In genomic region chr1:186152227-186152944, GRCh38 we compare ENCODE assay signal across 1 cellular context.
TF ChIP-seq lines count a peak whose summit lies in the region.

No MANE protein-coding gene starts in this region.

TF ChIP-seq in HEK293, 187 proteins besides CTCF, POLR2A, EP300 and RAD21 (continued from another document):
- TF ChIP-seq, protein P1, sequence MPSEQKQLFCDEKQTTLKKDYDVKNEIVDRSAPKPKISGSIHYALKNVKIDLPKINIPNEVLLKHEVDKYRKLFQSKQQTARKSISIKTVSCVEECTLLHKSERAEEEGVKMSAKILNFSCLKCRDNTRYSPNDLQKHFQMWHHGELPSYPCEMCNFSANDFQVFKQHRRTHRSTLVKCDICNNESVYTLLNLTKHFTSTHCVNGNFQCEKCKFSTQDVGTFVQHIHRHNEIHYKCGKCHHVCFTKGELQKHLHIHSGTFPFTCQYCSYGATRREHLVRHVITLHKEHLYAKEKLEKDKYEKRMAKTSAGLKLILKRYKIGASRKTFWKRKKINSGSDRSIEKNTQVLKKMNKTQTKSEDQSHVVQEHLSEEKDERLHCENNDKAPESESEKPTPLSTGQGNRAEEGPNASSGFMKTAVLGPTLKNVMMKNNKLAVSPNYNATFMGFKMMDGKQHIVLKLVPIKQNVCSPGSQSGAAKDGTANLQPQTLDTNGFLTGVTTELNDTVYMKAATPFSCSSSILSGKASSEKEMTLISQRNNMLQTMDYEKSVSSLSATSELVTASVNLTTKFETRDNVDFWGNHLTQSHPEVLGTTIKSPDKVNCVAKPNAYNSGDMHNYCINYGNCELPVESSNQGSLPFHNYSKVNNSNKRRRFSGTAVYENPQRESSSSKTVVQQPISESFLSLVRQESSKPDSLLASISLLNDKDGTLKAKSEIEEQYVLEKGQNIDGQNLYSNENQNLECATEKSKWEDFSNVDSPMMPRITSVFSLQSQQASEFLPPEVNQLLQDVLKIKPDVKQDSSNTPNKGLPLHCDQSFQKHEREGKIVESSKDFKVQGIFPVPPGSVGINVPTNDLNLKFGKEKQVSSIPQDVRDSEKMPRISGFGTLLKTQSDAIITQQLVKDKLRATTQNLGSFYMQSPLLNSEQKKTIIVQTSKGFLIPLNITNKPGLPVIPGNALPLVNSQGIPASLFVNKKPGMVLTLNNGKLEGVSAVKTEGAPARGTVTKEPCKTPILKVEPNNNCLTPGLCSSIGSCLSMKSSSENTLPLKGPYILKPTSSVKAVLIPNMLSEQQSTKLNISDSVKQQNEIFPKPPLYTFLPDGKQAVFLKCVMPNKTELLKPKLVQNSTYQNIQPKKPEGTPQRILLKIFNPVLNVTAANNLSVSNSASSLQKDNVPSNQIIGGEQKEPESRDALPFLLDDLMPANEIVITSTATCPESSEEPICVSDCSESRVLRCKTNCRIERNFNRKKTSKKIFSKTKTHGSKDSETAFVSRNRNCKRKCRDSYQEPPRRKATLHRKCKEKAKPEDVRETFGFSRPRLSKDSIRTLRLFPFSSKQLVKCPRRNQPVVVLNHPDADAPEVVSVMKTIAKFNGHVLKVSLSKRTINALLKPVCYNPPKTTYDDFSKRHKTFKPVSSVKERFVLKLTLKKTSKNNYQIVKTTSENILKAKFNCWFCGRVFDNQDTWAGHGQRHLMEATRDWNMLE (tag by site-specific recombination; conservative IDR thresholded peaks at IDR 0.05; ENCODE audit: low read depth): no peak
- TF ChIP-seq ZEB2 (tag by site-specific recombination; IDR thresholded peaks at IDR 0.05) (0 out of 2 replicates have a peak, but pooled peaks have one; percentile 42), ZSCAN5A (tag by site-specific recombination; IDR thresholded peaks at IDR 0.05) (no peak), ZNF362 (tag by site-specific recombination; IDR thresholded peaks at IDR 0.05) (peak; percentile 65; the same call in 1 of the 2 replicates), ZNF184 (tag by site-specific recombination; IDR thresholded peaks at IDR 0.05) (0 out of 2 replicates have a peak, but pooled peaks have one; percentile 40), GLI4 (tag by site-specific recombination; IDR thresholded peaks at IDR 0.05) (no peak), PRDM6 (tag by site-specific recombination; IDR thresholded peaks at IDR 0.05) (peak; percentile 33; the same call in 1 of the 2 replicates), KLF8 (tag by site-specific recombination; IDR thresholded peaks at IDR 0.05) (0 out of 2 replicates have a peak, but pooled peaks have one; percentile 30), ZNF335 (tag by site-specific recombination; conservative IDR thresholded peaks at IDR 0.05) (no peak), ZNF416 (tag by site-specific recombination; IDR thresholded peaks at IDR 0.05) (no peak), ZNF274 (IDR thresholded peaks at IDR 0.05; ENCODE audit: low read length) (no peak), ZNF274 (tag by site-specific recombination; IDR thresholded peaks at IDR 0.05; ENCODE audit: borderline replicate concordance) (no peak), ZNF10 (tag by site-specific recombination; IDR thresholded peaks at IDR 0.05) (0 out of 2 replicates have a peak, but pooled peaks have one; percentile 19), TRIM28 (IDR thresholded peaks at IDR 0.05; ENCODE audit: borderline replicate concordance, low read length) (0 out of 2 replicates have a peak, but pooled peaks have one; percentile 24)
- TF ChIP-seq, protein P2, sequence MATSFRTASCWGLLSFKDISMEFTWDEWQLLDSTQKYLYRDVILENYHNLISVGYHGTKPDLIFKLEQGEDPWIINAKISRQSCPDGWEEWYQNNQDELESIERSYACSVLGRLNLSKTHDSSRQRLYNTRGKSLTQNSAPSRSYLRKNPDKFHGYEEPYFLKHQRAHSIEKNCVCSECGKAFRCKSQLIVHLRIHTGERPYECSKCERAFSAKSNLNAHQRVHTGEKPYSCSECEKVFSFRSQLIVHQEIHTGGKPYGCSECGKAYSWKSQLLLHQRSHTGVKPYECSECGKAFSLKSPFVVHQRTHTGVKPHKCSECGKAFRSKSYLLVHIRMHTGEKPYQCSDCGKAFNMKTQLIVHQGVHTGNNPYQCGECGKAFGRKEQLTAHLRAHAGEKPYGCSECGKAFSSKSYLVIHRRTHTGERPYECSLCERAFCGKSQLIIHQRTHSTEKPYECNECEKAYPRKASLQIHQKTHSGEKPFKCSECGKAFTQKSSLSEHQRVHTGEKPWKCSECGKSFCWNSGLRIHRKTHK (tag by site-specific recombination; IDR thresholded peaks at IDR 0.05): no peak
TF ChIP-seq in HEK293: peak in this region for 12.
